25 cellular contexts compared by ENCODE assay signal in genomic region chr18:69585696-69586095, GRCh38.
"Had no signal": no experiment of that assay in that cellular context is flagged by ENCODE, and none has a peak within 500 bp of the region (broad histone marks: within the 10 kb centered on the region; RNA-seq: fewer than 3 reads in every experiment).

No MANE protein-coding gene starts in this region.

- H3K27me3 ChIP-seq: adrenal gland had no signal

- H3K27ac Mint-ChIP-seq: activated B cell treated with CpG ODN at 0.5 μM for 24 hours; activated CD8-positive, alpha-beta T cell treated with anti-CD3 and anti-CD28 coated beads for 36 hours; activated naive CD8-positive, alpha-beta T cell treated with anti-CD3 and anti-CD28 coated beads, Interleukin-2, amount 10 ng/mL, durations not matched to agents 7 days and 5 days; activated T-cell treated with anti-CD3 and anti-CD28 coated beads, Interleukin-2, amount 50 U/mL, for 72 hours; activated T-helper 2 cell treated with anti-CD3 and anti-CD28 coated beads, Interferon-gamma antibody, Interleukin-2, Interleukin-4, amounts not matched to agents 10 μg/mL and 5 μg/mL and 100 μg/mL, durations not matched to agents 14 hours and 24 hours and 36 hours; T-helper 17 cell had no signal

- H3K9me3 ChIP-seq: adrenal gland had no signal

- H3K4me3 Mint-ChIP-seq: activated B cell treated with CpG ODN at 0.5 μM for 24 hours; activated CD8-positive, alpha-beta T cell treated with anti-CD3 and anti-CD28 coated beads for 36 hours; activated naive CD8-positive, alpha-beta T cell treated with anti-CD3 and anti-CD28 coated beads, Interleukin-2, amount 10 ng/mL, durations not matched to agents 7 days and 5 days; activated T-cell treated with anti-CD3 and anti-CD28 coated beads, Interleukin-2, amount 50 U/mL, for 72 hours; T-helper 17 cell had no signal

- H3K4me3 ChIP-seq: adrenal gland, K562 had no signal

- ATAC-seq: activated CD8-positive, alpha-beta T cell treated with anti-CD3 and anti-CD28 coated beads for 36 hours; activated T-cell treated with anti-CD3 and anti-CD28 coated beads, Interleukin-2, amount 50 U/mL, for 72 hours; K562; T-helper 17 cell had no signal

- H3K4me1 ChIP-seq: adrenal gland had no signal

- H3K4me1 Mint-ChIP-seq: activated B cell treated with CpG ODN at 0.5 μM for 24 hours; activated naive CD8-positive, alpha-beta T cell treated with anti-CD3 and anti-CD28 coated beads, Interleukin-2, amount 10 ng/mL, durations not matched to agents 7 days and 5 days had no signal

- H3K36me3 ChIP-seq: adrenal gland had no signal

- DNase-seq: activated B cell treated with CpG ODN at 0.5 μM for 24 hours; activated CD4-positive, alpha-beta T cell treated with anti-CD3 and anti-CD28 coated beads, Interleukin-2, amount 50 U/mL, for 1 hour; activated CD8-positive, alpha-beta memory T cell treated with anti-CD3 and anti-CD28 coated beads, Interleukin-2, amount 50 U/mL, for 4 hours; activated CD8-positive, alpha-beta T cell treated with anti-CD3 and anti-CD28 coated beads for 36 hours; activated gamma-delta T cell treated with Interleukin-2 at 50 U/mL for 16 hours; activated naive CD4-positive, alpha-beta T cell treated with anti-CD3 and anti-CD28 coated beads, Interleukin-2, amount 50 U/mL, for 16 hours; activated naive CD8-positive, alpha-beta T cell treated with anti-CD3 and anti-CD28 coated beads, Interleukin-2, amount 10 ng/mL, durations not matched to agents 7 days and 5 days; activated T-cell treated with anti-CD3 and anti-CD28 coated beads, Interleukin-2, amount 50 U/mL, for 72 hours; adrenal gland; anterior cingulate cortex; Karpas-422; MM.1S; NCI-H1105; NCI-H1436; NCI-H1694 treated with DMSO at 0.1 percent for 48 hours; NCI-H2029 treated with DMSO at 0.1 percent for 48 hours; NCI-H446 treated with DMSO at 0.1 percent for 48 hours; NCI-H526 treated with DMSO at 0.1 percent for 48 hours; NCI-H82; NK-92 treated with Interleukin-12 subunit alpha and Interleukin-12 subunit beta, amount 100 ng/mL, for 24 hours; SHP77 treated with DMSO at 0.1 percent for 48 hours; T-helper 17 cell; T-helper 9 cell had no signal

- H3K9me3 Mint-ChIP-seq: activated B cell treated with CpG ODN at 0.5 μM for 24 hours; activated CD8-positive, alpha-beta T cell treated with anti-CD3 and anti-CD28 coated beads for 36 hours; activated naive CD8-positive, alpha-beta T cell treated with anti-CD3 and anti-CD28 coated beads, Interleukin-2, amount 10 ng/mL, durations not matched to agents 7 days and 5 days; activated T-cell treated with anti-CD3 and anti-CD28 coated beads, Interleukin-2, amount 50 U/mL, for 72 hours; activated T-helper 2 cell treated with anti-CD3 and anti-CD28 coated beads, Interferon-gamma antibody, Interleukin-2, Interleukin-4, amounts not matched to agents 10 μg/mL and 5 μg/mL and 100 μg/mL, durations not matched to agents 14 hours and 24 hours and 36 hours had no signal

- H3K27me3 Mint-ChIP-seq: activated B cell treated with CpG ODN at 0.5 μM for 24 hours had no signal

- H3K36me3 Mint-ChIP-seq: activated naive CD8-positive, alpha-beta T cell treated with anti-CD3 and anti-CD28 coated beads, Interleukin-2, amount 10 ng/mL, durations not matched to agents 7 days and 5 days had no signal

- H3K27ac ChIP-seq: adrenal gland had no signal
